ENCODE assay signal across 11 cellular contexts in genomic region chr2:98315957-98316356, GRCh38. TPM values are rescaled to one million over a fixed set of nuclear protein-coding genes. Genes with fewer than 3 reads are reported as not detected.
"Had no signal": no experiment of that assay in that cellular context is flagged by ENCODE, and none has a peak within 500 bp of the region (broad histone marks: within the 10 kb centered on the region; RNA-seq: fewer than 3 reads in every experiment).

No MANE protein-coding gene starts in this region.

- H2AFZ ChIP-seq: GM23248 had no signal

- H3K36me3 ChIP-seq: HAP-1 had no signal

- H3K4me1 ChIP-seq: HAP-1 had no signal

- H3K4me2 ChIP-seq: KMS-11 had no signal

- FAIRE-seq: HTR-8/SVneo had no signal

- ATAC-seq: HCT116 had no signal

- H3K9ac ChIP-seq: GM23248, KMS-11 had no signal

- H3K4me3 ChIP-seq: GM23248, HAP-1 had no signal

- DNase-seq: GOT3, H7, Karpas-422, KBM-7 had no signal

- H3K27ac ChIP-seq: GM23248, KMS-11 had no signal

RNA-seq across cellular contexts. Expression of gene CNGA3, which starts 30.3 kb away (rescaled TPM):
- total RNA-seq: H4, HT-29 had no signal
